ENCODE assay signal across 26 cellular contexts in the genomic region with DNA sequence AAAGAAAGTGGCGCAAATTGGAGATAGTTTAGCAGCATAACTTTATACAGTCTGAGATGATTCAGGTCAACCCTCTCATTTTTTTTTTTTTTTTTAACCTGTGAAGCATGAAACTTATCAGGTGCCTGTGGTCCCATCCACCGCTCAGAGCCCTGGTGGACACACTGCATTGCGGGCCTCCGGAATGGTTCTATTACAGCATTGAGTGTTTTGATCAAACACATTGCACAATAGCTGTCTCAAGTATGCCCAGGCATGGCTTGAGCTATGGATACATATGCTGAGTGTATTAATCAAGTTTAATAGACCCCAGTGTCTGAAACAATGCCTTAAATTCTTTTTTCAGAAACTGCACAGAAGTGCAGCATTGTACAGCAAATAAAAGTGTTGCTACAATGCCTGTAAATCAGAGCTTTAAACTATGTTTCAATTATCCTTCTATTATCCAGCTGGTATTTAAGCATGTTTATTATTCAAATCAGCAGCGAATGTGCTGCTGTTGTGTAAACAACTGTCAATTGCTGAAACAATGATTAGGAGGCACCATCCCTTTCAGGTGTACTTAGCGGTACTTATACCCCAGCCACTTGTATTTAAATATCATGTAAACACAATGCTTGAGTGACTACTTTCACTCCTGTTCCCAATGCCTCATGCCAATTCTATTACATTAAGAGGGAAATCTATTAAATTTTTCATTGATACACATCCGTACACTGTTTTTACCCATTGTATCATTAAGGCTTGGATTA.
DNase-seq lines count a peak whose midpoint lies in the region; ATAC-seq, FAIRE-seq and TF ChIP-seq lines count a peak whose summit lies in the region.
"Had no signal": no experiment of that assay in that cellular context is flagged by ENCODE, and none has a peak within 500 bp of the region (broad histone marks: within the 10 kb centered on the region; RNA-seq: fewer than 3 reads in every experiment).

No MANE protein-coding gene starts in this region.

- no peaks in the 10 kb centered on the region for H3K79me2 ChIP-seq in H1 (ENCODE audit: control insufficient read depth in 1 of 2, insufficient read depth in 2 of 2, low read length in 2 of 2)

- H3K4me3 ChIP-seq in H1 (ENCODE audit: extremely low read depth in 1 of 4, insufficient read depth in 2 of 4, low read depth in 3 of 4, low read length in 4 of 4): peak overlapping the region in 1 of 4 experiments; percentile 14; a peak in 1 of 8 replicates
- no peak overlapping the region for H3K4me3 ChIP-seq in CD8-positive, alpha-beta memory T cell (ENCODE audit: low read length)
- H3K4me3 ChIP-seq in BE2C (ENCODE audit: low read depth, low read length): no peak overlapping the region
- H3K4me3 ChIP-seq: SK-N-MC, upper lobe of left lung had no signal

- no peak for FAIRE-seq in H1 (lab: Jason Lieb, UNC)
- FAIRE-seq: A204.1, D721Med, kidney had no signal

- no peak overlapping the region for H3K56ac ChIP-seq in H1 (replicated peaks; ENCODE audit: insufficient read length, low read depth, low read length)

- POLR2A ChIA-PET in H1 (lab: Charles Lee; ENCODE audit: partially characterized antibody): no interaction called here
- POLR2A ChIA-PET in CD8-positive, alpha-beta memory T cell (lab: Charles Lee): no interaction called here

- H2BK5ac ChIP-seq in H1 (ENCODE audit: low read depth, low read length): no peak overlapping the region

- no peaks in the 10 kb centered on the region for H3K36me3 ChIP-seq in H1 (ENCODE audit: control insufficient read depth in 2 of 4, insufficient read depth in 4 of 4, low read length in 3 of 4)
- H3K36me3 ChIP-seq in CD8-positive, alpha-beta memory T cell (ENCODE audit: insufficient read depth, low read length): no peaks in the 10 kb centered on the region
- H3K36me3 ChIP-seq in BE2C: no peaks in the 10 kb centered on the region
- H3K36me3 ChIP-seq: upper lobe of left lung had no signal

- H3K27me3 ChIP-seq in H1 (replicated peaks in 1 of 4; ENCODE audit: control insufficient read depth in 3 of 4, extremely low read depth in 1 of 4, insufficient read depth in 3 of 4, low read length in 3 of 4) (peaks cover 0 to 1% (median 0%) of the 10 kb centered on the region in 4 experiments; a peak in 1 of 7 replicates), BE2C (no peaks in the 10 kb centered on the region)
- no peaks in the 10 kb centered on the region for H3K27me3 ChIP-seq in CD8-positive, alpha-beta memory T cell (ENCODE audit: insufficient read depth, low read length, poor library complexity, severe bottlenecking)
- H3K27me3 ChIP-seq: upper lobe of left lung had no signal

- 0 out of 4 replicates have a peak overlapping the region, but pooled peaks have one; percentile 2 to 6 for H3K4me2 ChIP-seq in H1 (ENCODE audit: insufficient read depth in 1 of 2, low read depth in 2 of 2, low read length in 2 of 2)

- no peak for TF ChIP-seq POLR2A in H1 (IDR thresholded peaks at IDR 0.05; ENCODE audit: control extremely low read depth in 1 of 2, low read depth in 2 of 2, low read length in 2 of 2)
- no peak for TF ChIP-seq POLR2A in erythroblast (IDR thresholded peaks at IDR 0.05; ENCODE audit: low read length)

- no peak overlapping the region for H4K8ac ChIP-seq in H1 (ENCODE audit: extremely low read depth, insufficient read depth, low read length)

- H3K9ac ChIP-seq in H1 (replicated peaks in 1 of 4; ENCODE audit: extremely low read depth in 1 of 4, low read depth in 3 of 4, low read length in 3 of 4): no peak overlapping the region

- TF ChIP-seq EP300 in H1 (IDR thresholded peaks at IDR 0.05; ENCODE audit: borderline replicate concordance in 1 of 2, low read depth in 2 of 2, low read length in 2 of 2): 0 out of 3 replicates have a peak, but pooled peaks of 1 of the 2 experiments have one; percentile 27

- no peak overlapping the region for H2BK120ac ChIP-seq in H1 (replicated peaks; ENCODE audit: low read depth, low read length)

- no peak overlapping the region for H3K14ac ChIP-seq in H1 (ENCODE audit: insufficient read length)

- no peak overlapping the region for H2BK12ac ChIP-seq in H1 (ENCODE audit: low read depth, low read length)

- no peak overlapping the region for H3K23ac ChIP-seq in H1 (ENCODE audit: insufficient read length)

- 76% methylated on average over 7 of the region's 7 CpGs; no CpG with 5 or more reads in 1 of the 2 experiments for WGBS in H1 (ENCODE audit: extremely low coverage in 1 of 2, insufficient coverage in 1 of 2, insufficient read length in 1 of 2, insufficient replicate concordance in 2 of 2, low coverage in 1 of 2, low lambda C conversion rate in 2 of 2, missing lambda C conversion rate in 1 of 2), 2 experiments

- no peak for TF ChIP-seq CTCF in H1 (IDR thresholded peaks at IDR 0.05; ENCODE audit: control extremely low read depth in 1 of 3, insufficient read depth in 1 of 3, low read depth in 1 of 3, low read length in 3 of 3)
- TF ChIP-seq CTCF in BE2C (IDR thresholded peaks at IDR 0.05; ENCODE audit: low read depth, low read length): no peak

- H3K4me1 ChIP-seq in H1 (replicated peaks in 1 of 4; ENCODE audit: control insufficient read depth in 3 of 4, insufficient read depth in 4 of 4, low read length in 3 of 4) (peaks cover 0 to 13% (median 4%) of the 10 kb centered on the region in 4 experiments; a peak in 3 of 7 replicates), BE2C (no peaks in the 10 kb centered on the region)
- no peaks in the 10 kb centered on the region for H3K4me1 ChIP-seq in CD8-positive, alpha-beta memory T cell (ENCODE audit: insufficient read depth, low read length)

- DNase-seq in COR-L47 (lab: John Stamatoyannopoulos, UW) (peak; percentile 49), NCI-H1092 treated with DMSO at 0.1 percent for 48 hours (lab: John Stamatoyannopoulos, UW) (peak; percentile 56), NCI-H345 (lab: John Stamatoyannopoulos, UW) (peak; percentile 78), H1 (ENCODE audit: low read depth in 1 of 2, low spot score in 2 of 2) (peak in 1 of 2 experiments; percentile 13), erythroblast (lab: John Stamatoyannopoulos, UW) (no peak), BE2C (no peak), T-helper 17 cell (no peak)
- DNase-seq in CD8-positive, alpha-beta memory T cell: no peak
- DNase-seq: activated B cell treated with CpG ODN at 0.5 μM for 24 hours; activated CD8-positive, alpha-beta T cell treated with anti-CD3 and anti-CD28 coated beads, Interleukin-2, amount 10 ng/mL, durations not matched to agents 7 days and 5 days; activated naive CD4-positive, alpha-beta T cell treated with anti-CD3 and anti-CD28 coated beads, Interleukin-2, amount 10 ng/mL, durations not matched to agents 7 days and 5 days; activated T-cell treated with anti-CD3 and anti-CD28 coated beads, Interleukin-2, amount 50 U/mL, for 4 hours; caudate nucleus; foreskin fibroblast; GDM1; hippocampal formation; KBM-7; kidney; naive B cell; NCI-H2227 treated with DMSO at 0.1 percent for 48 hours; RPMI8226 had no signal

- peaks cover 0 to 3% of the 10 kb centered on the region in 2 experiments; a peak in 1 of 4 replicates for H3K9me3 ChIP-seq in H1 (ENCODE audit: insufficient read depth in 2 of 2, low read depth in 1 of 2, low read length in 1 of 2)
- no peaks in the 10 kb centered on the region for H3K9me3 ChIP-seq in CD8-positive, alpha-beta memory T cell (ENCODE audit: low read length)
- no peaks in the 10 kb centered on the region; the same call in 1 of the 2 replicates for H3K9me3 ChIP-seq in BE2C
- H3K9me3 ChIP-seq in T-helper 17 cell (ENCODE audit: control insufficient read depth, low read length, poor library complexity, severe bottlenecking): no peaks in the 10 kb centered on the region

- H2AK5ac ChIP-seq in H1 (ENCODE audit: low read depth, low read length): no peak overlapping the region

- peak overlapping the region; percentile 11 for H4K91ac ChIP-seq in H1 (replicated peaks; ENCODE audit: insufficient read length, low read length)

- no peaks in the 10 kb centered on the region for H3K27me3 Mint-ChIP-seq in CD8-positive, alpha-beta memory T cell
- H3K27me3 Mint-ChIP-seq in T-helper 17 cell: peaks cover under 1% of the 10 kb centered on the region
- H3K27me3 Mint-ChIP-seq: activated naive CD4-positive, alpha-beta T cell treated with anti-CD3 and anti-CD28 coated beads, Interleukin-2, amount 10 ng/mL, durations not matched to agents 7 days and 5 days; memory B cell had no signal

- H3K4ac ChIP-seq in H1 (replicated peaks; ENCODE audit: insufficient read length, low read depth, low read length): no peak overlapping the region

- H3K27ac ChIP-seq in H1 (ENCODE audit: low read depth, low read length): no peak overlapping the region
- H3K27ac ChIP-seq in CD8-positive, alpha-beta memory T cell (ENCODE audit: low read depth, low read length): no peak overlapping the region
- H3K27ac ChIP-seq: SK-N-MC, upper lobe of left lung had no signal

- H3K4me1 Mint-ChIP-seq in CD8-positive, alpha-beta memory T cell: no peaks in the 10 kb centered on the region
- H3K4me1 Mint-ChIP-seq in T-helper 17 cell: peaks cover 2% of the 10 kb centered on the region
- H3K4me1 Mint-ChIP-seq: activated B cell treated with CpG ODN at 0.5 μM for 24 hours; activated naive CD4-positive, alpha-beta T cell treated with anti-CD3 and anti-CD28 coated beads, Interleukin-2, amount 10 ng/mL, durations not matched to agents 7 days and 5 days; memory B cell; naive B cell had no signal

- TF ChIP-seq RAD21 in H1 (IDR thresholded peaks at IDR 0.05 in 1 of 2, conservative IDR thresholded peaks at IDR 0.05 in 1 of 2; ENCODE audit: low read depth in 2 of 2, low read length in 2 of 2): no peak

- peaks cover 0 to 11% (median 7%) of the 10 kb centered on the region in 5 donors for H3K9me3 Mint-ChIP-seq in CD8-positive, alpha-beta memory T cell
- H3K9me3 Mint-ChIP-seq: activated naive CD4-positive, alpha-beta T cell treated with anti-CD3 and anti-CD28 coated beads, Interleukin-2, amount 10 ng/mL, durations not matched to agents 7 days and 5 days had no signal

- H2BK20ac ChIP-seq in H1 (ENCODE audit: low read length): no peak overlapping the region

- H3K18ac ChIP-seq in H1 (ENCODE audit: extremely low read depth, low read length): no peak overlapping the region

- CTCF ChIA-PET in H1 (lab: Charles Lee; ENCODE audit: partially characterized antibody): interaction anchor here (1.1 kb wide), 1 partner anchor 80 kb away, joined by 3 read pairs; no protein-coding TSS in a partner anchor
- CTCF ChIA-PET in CD8-positive, alpha-beta memory T cell (lab: Charles Lee): no interaction called here

- H3K27ac Mint-ChIP-seq in CD8-positive, alpha-beta memory T cell: no peak overlapping the region
- no peak overlapping the region for H3K27ac Mint-ChIP-seq in T-helper 17 cell
- H3K27ac Mint-ChIP-seq: activated B cell treated with CpG ODN at 0.5 μM for 24 hours; activated CD8-positive, alpha-beta T cell treated with anti-CD3 and anti-CD28 coated beads, Interleukin-2, amount 10 ng/mL, durations not matched to agents 7 days and 5 days; activated naive CD4-positive, alpha-beta T cell treated with anti-CD3 and anti-CD28 coated beads, Interleukin-2, amount 10 ng/mL, durations not matched to agents 7 days and 5 days; memory B cell had no signal

- no peaks in the 10 kb centered on the region for H4K20me1 ChIP-seq in H1 (replicated peaks in 1 of 2; ENCODE audit: control insufficient read depth in 1 of 2, insufficient read depth in 2 of 2, low read length in 2 of 2)

- no peak for ATAC-seq in T-helper 17 cell
- ATAC-seq: activated CD8-positive, alpha-beta T cell treated with anti-CD3 and anti-CD28 coated beads, Interleukin-2, amount 10 ng/mL, durations not matched to agents 7 days and 5 days; activated T-cell treated with anti-CD3 and anti-CD28 coated beads, Interleukin-2, amount 50 U/mL, for 4 hours had no signal

- no peak overlapping the region for H2BK15ac ChIP-seq in H1 (ENCODE audit: low read length)

- H3K4me3 Mint-ChIP-seq in CD8-positive, alpha-beta memory T cell: no peak overlapping the region
- H3K4me3 Mint-ChIP-seq in T-helper 17 cell: no peak overlapping the region
- H3K4me3 Mint-ChIP-seq: activated B cell treated with CpG ODN at 0.5 μM for 24 hours; activated CD8-positive, alpha-beta T cell treated with anti-CD3 and anti-CD28 coated beads, Interleukin-2, amount 10 ng/mL, durations not matched to agents 7 days and 5 days; activated naive CD4-positive, alpha-beta T cell treated with anti-CD3 and anti-CD28 coated beads, Interleukin-2, amount 10 ng/mL, durations not matched to agents 7 days and 5 days; activated T-cell treated with anti-CD3 and anti-CD28 coated beads, Interleukin-2, amount 50 U/mL, for 4 hours; memory B cell; naive B cell had no signal

- no peak overlapping the region for H4K5ac ChIP-seq in H1 (ENCODE audit: insufficient read length, low read depth, low read length)

- H3K23me2 ChIP-seq in H1 (ENCODE audit: low read depth, low read length): no peaks in the 10 kb centered on the region

- no peaks in the 10 kb centered on the region for H3K36me3 Mint-ChIP-seq in CD8-positive, alpha-beta memory T cell
- H3K36me3 Mint-ChIP-seq in T-helper 17 cell (ENCODE audit: low read depth): no peaks in the 10 kb centered on the region
- H3K36me3 Mint-ChIP-seq: activated naive CD4-positive, alpha-beta T cell treated with anti-CD3 and anti-CD28 coated beads, Interleukin-2, amount 10 ng/mL, durations not matched to agents 7 days and 5 days; memory B cell; naive B cell had no signal

- H3K79me1 ChIP-seq in H1 (ENCODE audit: low read depth, low read length): no peaks in the 10 kb centered on the region

- no peak overlapping the region for H2AFZ ChIP-seq in H1 (ENCODE audit: low read length)

Comparison
In these comparisons a context has a peak if more than half of its experiments do, and no peak if none do; other contexts are left out.
1. DNase-seq: peak in COR-L47 (single experiment), NCI-H1092 treated with DMSO at 0.1 percent for 48 hours (single experiment) and NCI-H345 (single experiment); none in erythroblast (0 of 2), CD8-positive, alpha-beta memory T cell (0 of 5), BE2C (single experiment) and T-helper 17 cell (0 of 3).